In genomic region chr20:32215729-32216128, GRCh38 we compare ENCODE assay signal across 1 cellular context.
TF ChIP-seq lines count a peak whose summit lies in the region.

No MANE protein-coding gene starts in this region.

TF ChIP-seq in endothelial cell of umbilical vein, 7 proteins besides CTCF, POLR2A, EP300 and RAD21 (continued from another document):
- TF ChIP-seq FOS (IDR thresholded peaks at IDR 0.05; ENCODE audit: borderline replicate concordance, insufficient read depth, low read length) (no peak), MAX (IDR thresholded peaks at IDR 0.05; ENCODE audit: insufficient read depth, insufficient read length) (no peak), JUN (IDR thresholded peaks at IDR 0.05; ENCODE audit: borderline replicate concordance, insufficient read depth, insufficient read length, low read depth) (no peak)
